Comparison of ENCODE assay signal across 20 cellular contexts in genomic region chr2:126413079-126413478, GRCh38.
DNase-seq lines count a peak whose midpoint lies in the region; ATAC-seq lines count a peak whose summit lies in the region.
"Had no signal": no experiment of that assay in that cellular context is flagged by ENCODE, and none has a peak within 500 bp of the region (broad histone marks: within the 10 kb centered on the region; RNA-seq: fewer than 3 reads in every experiment).

No MANE protein-coding gene starts in this region.

- H3K4me1 ChIP-seq in mesenchymal stem cell (ENCODE audit: control insufficient read depth, insufficient read depth, low read depth, low read length), result no peaks in the 10 kb centered on the region
- H3K4me1 ChIP-seq: esophagus muscularis mucosa, heart left ventricle had no signal

- WGBS in mesenchymal stem cell, result 0% methylated on average over 1 of the region's 4 CpGs

- H3K9me3 ChIP-seq in mesenchymal stem cell (ENCODE audit: control insufficient read depth, low read length), result peaks cover 20% of the 10 kb centered on the region

- H3K4me2 ChIP-seq in mesenchymal stem cell (ENCODE audit: low read length, poor library complexity, severe bottlenecking), result no peak overlapping the region

- no peak overlapping the region for H3K4me3 Mint-ChIP-seq in activated naive CD8-positive, alpha-beta T cell treated with anti-CD3 and anti-CD28 coated beads for 36 hours
- H3K4me3 Mint-ChIP-seq: activated B cell treated with CpG ODN at 0.5 μM for 24 hours, brain had no signal

- H2BK12ac ChIP-seq in mesenchymal stem cell (ENCODE audit: low read length in 2 of 2), result no peak overlapping the region

- no peak overlapping the region for H4K91ac ChIP-seq in mesenchymal stem cell (ENCODE audit: low read length)

- H3K18ac ChIP-seq in mesenchymal stem cell (ENCODE audit: low read depth in 1 of 2, low read length in 2 of 2), result no peak overlapping the region

- H3K4me1 Mint-ChIP-seq in activated naive CD8-positive, alpha-beta T cell treated with anti-CD3 and anti-CD28 coated beads for 36 hours, result peaks cover 11% of the 10 kb centered on the region
- H3K4me1 Mint-ChIP-seq: activated B cell treated with CpG ODN at 0.5 μM for 24 hours, brain had no signal

- no peaks in the 10 kb centered on the region for H3K27me3 ChIP-seq in mesenchymal stem cell (ENCODE audit: control insufficient read depth in 1 of 2, insufficient read depth in 1 of 2, low read length in 2 of 2)
- H3K27me3 ChIP-seq: esophagus muscularis mucosa, heart left ventricle had no signal

- H2BK120ac ChIP-seq in mesenchymal stem cell (ENCODE audit: low read depth, low read length), result no peak overlapping the region

- H3K36me3 ChIP-seq in mesenchymal stem cell (ENCODE audit: control insufficient read depth in 1 of 2, insufficient read depth in 2 of 2, low read depth in 1 of 2, low read length in 2 of 2), result no peaks in the 10 kb centered on the region
- H3K36me3 ChIP-seq: esophagus muscularis mucosa, heart left ventricle had no signal

- no peak overlapping the region for H3K4ac ChIP-seq in mesenchymal stem cell (ENCODE audit: low read depth in 1 of 2, low read length in 2 of 2)

- no peak overlapping the region for H2AFZ ChIP-seq in mesenchymal stem cell (ENCODE audit: low read depth, low read length)

- no peak for DNase-seq in activated CD4-positive, CD25-positive, alpha-beta regulatory T cell (lab: John Stamatoyannopoulos, UW)
- DNase-seq in activated naive CD8-positive, alpha-beta T cell treated with anti-CD3 and anti-CD28 coated beads for 36 hours, result no peak
- DNase-seq in NCI-H226, result no peak
- DNase-seq in mesenchymal stem cell, result no peak
- DNase-seq in NCI-H1694 treated with DMSO at 0.1 percent for 48 hours (lab: John Stamatoyannopoulos, UW), result no peak
- DNase-seq: activated B cell treated with CpG ODN at 0.5 μM for 24 hours, C1 segment of cervical spinal cord, heart left ventricle, midbrain, NCI-H1436, NCI-H526 treated with DMSO at 0.1 percent for 48 hours, nucleus accumbens, RPMI8226 had no signal

- peak; percentile 55 to 66 for ATAC-seq in activated CD4-positive, CD25-positive, alpha-beta regulatory T cell treated with anti-CD3 and anti-CD28 coated beads, Interleukin-2, amount 50 U/mL, for 24 hours
- ATAC-seq in GM19372 (IDR thresholded peaks at IDR 0.05; ENCODE audit: low read depth, unreplicated experiment) (peak; percentile 64), HG03175 (IDR thresholded peaks at IDR 0.05; ENCODE audit: unreplicated experiment) (peak; percentile 72)
- ATAC-seq: heart left ventricle had no signal

- H2AK5ac ChIP-seq in mesenchymal stem cell (ENCODE audit: low read length, severe bottlenecking), result no peak overlapping the region

- H3K4me3 ChIP-seq in mesenchymal stem cell (ENCODE audit: insufficient read depth in 1 of 2, low read depth in 1 of 2, low read length in 2 of 2), result no peak overlapping the region
- H3K4me3 ChIP-seq: esophagus muscularis mucosa, heart left ventricle had no signal

- H3K27me3 Mint-ChIP-seq in activated naive CD8-positive, alpha-beta T cell treated with anti-CD3 and anti-CD28 coated beads for 36 hours, result peaks cover 13% of the 10 kb centered on the region
- H3K27me3 Mint-ChIP-seq: activated B cell treated with CpG ODN at 0.5 μM for 24 hours had no signal

- H2BK15ac ChIP-seq in mesenchymal stem cell (ENCODE audit: low read depth, poor library complexity, severe bottlenecking), result no peak overlapping the region

- no peak overlapping the region for H3K9ac ChIP-seq in mesenchymal stem cell (ENCODE audit: low read length)

- no peak overlapping the region for H3K14ac ChIP-seq in mesenchymal stem cell (ENCODE audit: low read length in 2 of 2)

- H3K9me3 Mint-ChIP-seq in activated naive CD8-positive, alpha-beta T cell treated with anti-CD3 and anti-CD28 coated beads for 36 hours, result peaks cover 4% of the 10 kb centered on the region
- H3K9me3 Mint-ChIP-seq: activated B cell treated with CpG ODN at 0.5 μM for 24 hours; activated T-helper 2 cell treated with anti-CD3 and anti-CD28 coated beads, Interferon-gamma antibody, Interleukin-2, Interleukin-4, amounts not matched to agents 10 μg/mL and 5 μg/mL and 100 μg/mL, durations not matched to agents 14 hours and 24 hours and 36 hours had no signal

- no peak overlapping the region for H4K8ac ChIP-seq in mesenchymal stem cell (ENCODE audit: low read length)

- H3K27ac Mint-ChIP-seq in activated naive CD8-positive, alpha-beta T cell treated with anti-CD3 and anti-CD28 coated beads for 36 hours, result peak overlapping the region; percentile 77
- H3K27ac Mint-ChIP-seq: activated B cell treated with CpG ODN at 0.5 μM for 24 hours; activated T-helper 2 cell treated with anti-CD3 and anti-CD28 coated beads, Interferon-gamma antibody, Interleukin-2, Interleukin-4, amounts not matched to agents 10 μg/mL and 5 μg/mL and 100 μg/mL, durations not matched to agents 14 hours and 24 hours and 36 hours; brain had no signal

- no peak overlapping the region for H2BK5ac ChIP-seq in mesenchymal stem cell (ENCODE audit: low read depth, low read length, poor library complexity, severe bottlenecking)

- H3K27ac ChIP-seq in mesenchymal stem cell (ENCODE audit: low read length, poor library complexity, severe bottlenecking), result no peak overlapping the region
- H3K27ac ChIP-seq: 22Rv1, esophagus muscularis mucosa, heart left ventricle had no signal

- peaks cover 3% of the 10 kb centered on the region for H3K36me3 Mint-ChIP-seq in activated naive CD8-positive, alpha-beta T cell treated with anti-CD3 and anti-CD28 coated beads for 36 hours
- H3K36me3 Mint-ChIP-seq: brain had no signal

- no peak overlapping the region for H3K23ac ChIP-seq in mesenchymal stem cell (ENCODE audit: low read length in 2 of 2)

- H3K79me1 ChIP-seq in mesenchymal stem cell (replicated peaks; ENCODE audit: low read length, poor library complexity, severe bottlenecking), result no peaks in the 10 kb centered on the region
